8 cellular contexts compared by ENCODE assay signal in genomic region chr11:13667245-13667644, GRCh38. TPM values are rescaled to one million over a fixed set of nuclear protein-coding genes. Genes with fewer than 3 reads are reported as not detected.
DNase-seq lines count a peak whose midpoint lies in the region; ATAC-seq and TF ChIP-seq lines count a peak whose summit lies in the region.

No MANE protein-coding gene starts in this region.

- no peak for TF ChIP-seq CTCF in parathyroid adenoma (IDR thresholded peaks at IDR 0.05)

- ATAC-seq in GM21528 (IDR thresholded peaks at IDR 0.05; ENCODE audit: low FRiP score, unreplicated experiment) (no peak), HG02678 (IDR thresholded peaks at IDR 0.05; ENCODE audit: unreplicated experiment) (no peak), HG03439 (IDR thresholded peaks at IDR 0.05; ENCODE audit: unreplicated experiment) (no peak)

- H3K9me3 ChIP-seq in ectodermal cell (ENCODE audit: control insufficient read depth, low read length) (no peaks in the 10 kb centered on the region), parathyroid adenoma (ENCODE audit: control insufficient read depth, low read length) (no peaks in the 10 kb centered on the region)

- in situ Hi-C loops in G401 (cut with HindIII; ENCODE audit: low sequenced_read_pairs) = no loop called here

- H3K4me1 ChIP-seq in ectodermal cell (ENCODE audit: control insufficient read depth, insufficient read depth, low read length) (peaks cover 9% of the 10 kb centered on the region), parathyroid adenoma (no peaks in the 10 kb centered on the region)

- H3K27ac ChIP-seq in ectodermal cell (ENCODE audit: insufficient read depth, low read depth, low read length, poor library complexity, severe bottlenecking) (no peak overlapping the region), parathyroid adenoma (no peak overlapping the region)

- H3K79me2 ChIP-seq in parathyroid adenoma = peaks cover 18% of the 10 kb centered on the region

- H3K4me2 ChIP-seq in parathyroid adenoma (ENCODE audit: low read length) = no peak overlapping the region

- 85% methylated on average over 5 of the region's 5 CpGs for WGBS in ectodermal cell, 2 experiments

- H3K4me3 ChIP-seq in ectodermal cell (ENCODE audit: insufficient read depth, low read depth, low read length) (peak overlapping the region; percentile 89), parathyroid adenoma (ENCODE audit: low read depth, low read length) (no peak overlapping the region)

- H3K9ac ChIP-seq in parathyroid adenoma = no peak overlapping the region

- DNase-seq in G401 (ENCODE audit: low spot score) (peak; percentile 68), NCI-H748 (lab: John Stamatoyannopoulos, UW; ENCODE audit: unreplicated experiment) (peak; percentile 30)
- DNase-seq in stimulated activated CD4-positive, alpha-beta T cell treated with anti-CD3 and anti-CD28 coated beads, Interleukin-2, amount 100 ng/mL, for 24 hours = no peak

- peak overlapping the region; percentile 91 for H2AFZ ChIP-seq in parathyroid adenoma

- H3K27me3 ChIP-seq in ectodermal cell (ENCODE audit: control insufficient read depth, insufficient read depth, low read length, poor library complexity, severe bottlenecking) (peaks cover 5% of the 10 kb centered on the region), parathyroid adenoma (ENCODE audit: control insufficient read depth, insufficient read depth, low read length) (no peaks in the 10 kb centered on the region)

- H3K36me3 ChIP-seq in ectodermal cell (ENCODE audit: control insufficient read depth, insufficient read depth, low read length) (no peaks in the 10 kb centered on the region), parathyroid adenoma (ENCODE audit: control insufficient read depth, insufficient read depth, low read length) (no peaks in the 10 kb centered on the region)

RNA-seq across cellular contexts. Expression of gene FAR1, which starts 1.2 kb away (rescaled TPM):
- 29.7 and 52.7 TPM in 2 replicates for total RNA-seq in G401 (2014; rRNA removed; shearing (Covaris generic))
- polyA plus RNA-seq in ectodermal cell (2013, experiment 1 of 4) = 54.9 TPM
- 59.6 TPM for polyA plus RNA-seq in ectodermal cell (2013, experiment 2 of 4)
- 45.6 TPM for polyA plus RNA-seq in ectodermal cell (2013, experiment 3 of 4)
- polyA plus RNA-seq in ectodermal cell (2013, experiment 4 of 4) = 58.9 TPM

Comparison
In these comparisons a context has a peak if more than half of its experiments do, and no peak if none do; other contexts are left out.
1. DNase-seq: peak in G401 (single experiment) and NCI-H748 (single experiment); none in stimulated activated CD4-positive, alpha-beta T cell treated with anti-CD3 and anti-CD28 coated beads, Interleukin-2, amount 100 ng/mL, for 24 hours (0 of 2).